In the genomic region with DNA sequence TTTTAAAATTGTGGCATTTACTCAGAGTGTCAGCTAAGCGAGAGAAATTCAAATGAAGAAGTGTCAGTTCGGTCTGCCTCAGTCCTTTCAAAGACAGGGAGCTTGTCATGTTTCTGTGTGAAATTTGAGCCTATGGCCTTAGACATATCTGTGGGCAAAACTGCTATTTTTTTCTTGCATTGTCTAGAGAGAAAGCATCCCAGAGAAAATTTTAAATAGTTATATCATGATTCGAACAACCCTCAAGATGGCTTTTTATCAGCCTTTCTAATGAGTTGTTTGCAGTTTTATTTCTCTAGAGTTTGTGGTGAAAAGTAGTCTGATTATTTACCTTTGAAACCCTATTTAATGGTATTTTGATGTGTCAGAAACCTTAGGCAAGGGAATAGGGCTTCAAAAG, we compare ENCODE assay signal across 16 cellular contexts. TPM values are rescaled to one million over a fixed set of nuclear protein-coding genes. Genes with fewer than 3 reads are reported as not detected.
"Had no signal": no experiment of that assay in that cellular context is flagged by ENCODE, and none has a peak within 500 bp of the region (broad histone marks: within the 10 kb centered on the region; RNA-seq: fewer than 3 reads in every experiment).

No MANE protein-coding gene starts in this region.

- H3K27me3 ChIP-seq: ascending aorta, pancreas, sigmoid colon had no signal

- H3K4me1 ChIP-seq: ascending aorta, pancreas, sigmoid colon had no signal

- H3K9me3 ChIP-seq: ascending aorta, pancreas, sigmoid colon had no signal

- FAIRE-seq: pancreas, urothelium cell line had no signal

- DNase-seq: activated CD4-positive, alpha-beta T cell treated with anti-CD3 and anti-CD28 coated beads for 1 hour; activated CD4-positive, alpha-beta T cell treated with anti-CD3 and anti-CD28 coated beads, Interleukin-2, amount 50 U/mL, for 48 hours; activated naive CD4-positive, alpha-beta T cell treated with Interleukin-2 at 50 U/mL for 16 hours; central memory CD4-positive, alpha-beta T cell; effector CD8-positive, alpha-beta T cell; foreskin fibroblast; glutamatergic neuron; pancreas; sigmoid colon had no signal

- ATAC-seq: activated T-helper 17 cell treated with anti-CD3 and anti-CD28 coated beads, Interleukin-2, amount 50 U/mL, for 72 hours; natural killer cell treated with Interleukin-12 subunit alpha and Interleukin-12 subunit beta and Interleukin-15 and Interleukin-18, amount 100 ng/mL, for 72 hours; stimulated activated memory B cell treated with anti-CD40 and anti-IgM and Interleukin-4, amounts not matched to agents 10 μg/mL and 1 μg/mL and 100 μg/mL, for 72 hours had no signal

- H3K36me3 ChIP-seq: ascending aorta, pancreas, sigmoid colon had no signal

- H3K27ac ChIP-seq: ascending aorta, pancreas, sigmoid colon, VCaP had no signal

- H3K4me3 ChIP-seq: ascending aorta, pancreas, sigmoid colon had no signal

RNA-seq across cellular contexts. Expression of gene KCNE4, which starts 50.2 kb away (rescaled TPM):
- total RNA-seq: activated T-helper 17 cell treated with anti-CD3 and anti-CD28 coated beads, Interleukin-2, amount 50 U/mL, for 72 hours; natural killer cell treated with Interleukin-12 subunit alpha and Interleukin-12 subunit beta and Interleukin-15 and Interleukin-18, amount 100 ng/mL, for 72 hours; T-helper 1 cell treated with Interleukin-12 subunit alpha and Interleukin-12 subunit beta and Interleukin-4 antibody, amounts not matched to agents 30 ng/mL and 1 ng/mL, for 36 hours had no signal
